ENCODE assay signal across 15 cellular contexts in genomic region chr21:45050786-45051489, GRCh38. TPM values are rescaled to one million over a fixed set of nuclear protein-coding genes. Genes with fewer than 3 reads are reported as not detected.
DNase-seq lines count a peak whose midpoint lies in the region; TF ChIP-seq lines count a peak whose summit lies in the region.
"Had no signal": no experiment of that assay in that cellular context is flagged by ENCODE, and none has a peak within 500 bp of the region (broad histone marks: within the 10 kb centered on the region; RNA-seq: fewer than 3 reads in every experiment).

No MANE protein-coding gene starts in this region.

- no peak overlapping the region for H3K4me3 Mint-ChIP-seq in Caco-2 (ENCODE audit: unreplicated experiment)
- H3K4me3 Mint-ChIP-seq in immature natural killer cell: no peak overlapping the region
- H3K4me3 Mint-ChIP-seq: endodermal cell, naive B cell had no signal

- H3K27ac Mint-ChIP-seq in Caco-2 (ENCODE audit: unreplicated experiment) (peak overlapping the region; percentile 25), immature natural killer cell (no peak overlapping the region)
- H3K27ac Mint-ChIP-seq: endodermal cell had no signal

- H3K27me3 ChIP-seq in Caco-2 (replicated peaks; ENCODE audit: control insufficient read depth, insufficient read depth, low read length) (no peaks in the 10 kb centered on the region), sigmoid colon (no peaks in the 10 kb centered on the region), ovary (no peaks in the 10 kb centered on the region)

- H3K27ac ChIP-seq in sigmoid colon (peak overlapping the region; percentile 63 to 82 (median 72)), ovary (no peak overlapping the region)

- H3K4me1 ChIP-seq in Caco-2 (peaks cover 6% of the 10 kb centered on the region; the same call in 1 of the 2 replicates), sigmoid colon (peaks cover 0 to 25% (median 0%) of the 10 kb centered on the region in 4 donors), ovary (ENCODE audit: insufficient read depth) (no peaks in the 10 kb centered on the region)

- H3K9me3 ChIP-seq in Caco-2 (peaks cover 16% of the 10 kb centered on the region), sigmoid colon (peaks cover 0 to 7% (median under 1%) of the 10 kb centered on the region in 4 donors), ovary (no peaks in the 10 kb centered on the region)

- 68 to 77% methylated on average over 19 of the region's 19 CpGs for WGBS in sigmoid colon, 2 donors
- WGBS in ovary, 3 donors: 75 to 78% (median 75%) methylated on average over 19 of the region's 19 CpGs

- TF ChIP-seq EP300 in sigmoid colon (IDR thresholded peaks at IDR 0.05): peak in 2 of 4 donors; percentile 31 to 61
- no peak for TF ChIP-seq EP300 in ovary (IDR thresholded peaks at IDR 0.05)

- no peaks in the 10 kb centered on the region for H3K36me3 ChIP-seq in Caco-2 (ENCODE audit: control insufficient read depth, insufficient read depth, low read length)
- H3K36me3 ChIP-seq in sigmoid colon: no peaks in the 10 kb centered on the region
- H3K36me3 ChIP-seq in ovary: no peaks in the 10 kb centered on the region

- H3K9me3 Mint-ChIP-seq in Caco-2 (ENCODE audit: unreplicated experiment) (peaks cover 9% of the 10 kb centered on the region), immature natural killer cell (peaks cover 0 to 15% (median 7%) of the 10 kb centered on the region in 6 donors)

- H3K4me3 ChIP-seq in Caco-2 (ENCODE audit: low read depth, low read length): no peak overlapping the region
- no peak overlapping the region for H3K4me3 ChIP-seq in fibroblast of pulmonary artery (replicated peaks; ENCODE audit: low read depth, low read length)
- no peak overlapping the region for H3K4me3 ChIP-seq in sigmoid colon
- H3K4me3 ChIP-seq in ovary: no peak overlapping the region
- H3K4me3 ChIP-seq: GM12878 had no signal

- no peaks in the 10 kb centered on the region for H3K27me3 Mint-ChIP-seq in Caco-2 (ENCODE audit: insufficient read depth, unreplicated experiment)
- peaks cover 8 to 25% (median 13%) of the 10 kb centered on the region in 3 donors for H3K27me3 Mint-ChIP-seq in immature natural killer cell (ENCODE audit: low read depth in 3 of 3)

- no peak for TF ChIP-seq POLR2A in sigmoid colon (IDR thresholded peaks at IDR 0.05)
- no peak for TF ChIP-seq POLR2A in ovary (IDR thresholded peaks at IDR 0.05)

- H3K4me1 Mint-ChIP-seq in Caco-2 (ENCODE audit: low read depth, unreplicated experiment): no peaks in the 10 kb centered on the region
- H3K4me1 Mint-ChIP-seq in immature natural killer cell: no peaks in the 10 kb centered on the region

- TF ChIP-seq CTCF in Caco-2 (IDR thresholded peaks at IDR 0.05; ENCODE audit: insufficient read depth in 1 of 2, low read depth in 1 of 2, low read length in 1 of 2, severe bottlenecking in 1 of 2, unreplicated experiment in 1 of 2): no peak
- no peak for TF ChIP-seq CTCF in fibroblast of pulmonary artery (IDR thresholded peaks at IDR 0.05; ENCODE audit: low read length, missing control alignments)
- no peak for TF ChIP-seq CTCF in sigmoid colon (IDR thresholded peaks at IDR 0.05)
- TF ChIP-seq CTCF in ovary (IDR thresholded peaks at IDR 0.05): no peak

- POLR2A ChIA-PET in Caco-2 (lab: Charles Lee): no interaction called here

- no TSS peak for BruUV-seq in Caco-2 (replicated peaks; lab: Mats Ljungman, UMichigan)

- DNase-seq in Caco-2 (peak in 1 of 2 experiments; percentile 35), NCI-H69 (lab: John Stamatoyannopoulos, UW) (peak; percentile 38), fibroblast of pulmonary artery (ENCODE audit: low read depth) (peak; percentile 90), sigmoid colon (no peak), ovary (no peak), GM19240 (ENCODE audit: insufficient read length, low spot score) (no peak), immature natural killer cell (no peak), islet precursor cell (no peak)
- DNase-seq: activated T-cell treated with anti-CD3 and anti-CD28 coated beads, Interleukin-2, amount 50 U/mL, for 1 hour; amygdala; endodermal cell; Kasumi-1; naive B cell; NCI-H446 had no signal

- CTCF ChIA-PET in Caco-2 (lab: Charles Lee): interaction anchor here (0.6 to 1.5 kb wide), 2 partner anchors 38 to 101 kb away, joined by 3 to 5 read pairs; no protein-coding TSS in a partner anchor

- intact Hi-C loops in Caco-2 (cut with micrococcal nuclease; ENCODE audit: unreplicated experiment) (no loop called here), sigmoid colon (cut with DNase I) (no loop called here), ovary (cut with DNase I) (no loop called here)

- H3K36me3 Mint-ChIP-seq in Caco-2 (ENCODE audit: insufficient read depth, unreplicated experiment) (no peaks in the 10 kb centered on the region), immature natural killer cell (no peaks in the 10 kb centered on the region)

RNA-seq across cellular contexts. Expression of gene ADARB1, which starts 23.4 kb away (rescaled TPM):
- total RNA-seq in Caco-2 (2022) (25.4 and 25.8 TPM in 2 replicates), sigmoid colon (100 to 1,000 TPM in 1 of 4 donors, 10 to 100 TPM in 3; 41.3 to 102 (median 71.0) TPM), ovary (10 to 100 TPM in 5 of 7 donors, 1 to 10 TPM in 2; 6.4 to 23.7 (median 16.3) TPM)
- polyA plus RNA-seq in sigmoid colon (1 to 10 TPM in 2 of 3 donors, under 1 TPM in 1; 0.92 to 7.5 (median 2.4) TPM), ovary (10 to 100 TPM in 1 of 2 donors, 1 to 10 TPM in 1; 6.0 to 22.3 TPM), immature natural killer cell (1 to 10 TPM; 3.0 to 4.5 (median 3.4) TPM)

Comparison
In these comparisons a context has a peak if more than half of its experiments do, and no peak if none do; other contexts are left out.
1. DNase-seq: peak in NCI-H69 (single experiment) and fibroblast of pulmonary artery (single experiment); none in sigmoid colon (single experiment), ovary (0 of 5), GM19240 (single experiment), immature natural killer cell (0 of 3) and islet precursor cell (single experiment).
2. H3K27ac ChIP-seq: peak in sigmoid colon (4 of 4); none in ovary (0 of 2).